8 cellular contexts compared by ENCODE assay signal in the genomic region with DNA sequence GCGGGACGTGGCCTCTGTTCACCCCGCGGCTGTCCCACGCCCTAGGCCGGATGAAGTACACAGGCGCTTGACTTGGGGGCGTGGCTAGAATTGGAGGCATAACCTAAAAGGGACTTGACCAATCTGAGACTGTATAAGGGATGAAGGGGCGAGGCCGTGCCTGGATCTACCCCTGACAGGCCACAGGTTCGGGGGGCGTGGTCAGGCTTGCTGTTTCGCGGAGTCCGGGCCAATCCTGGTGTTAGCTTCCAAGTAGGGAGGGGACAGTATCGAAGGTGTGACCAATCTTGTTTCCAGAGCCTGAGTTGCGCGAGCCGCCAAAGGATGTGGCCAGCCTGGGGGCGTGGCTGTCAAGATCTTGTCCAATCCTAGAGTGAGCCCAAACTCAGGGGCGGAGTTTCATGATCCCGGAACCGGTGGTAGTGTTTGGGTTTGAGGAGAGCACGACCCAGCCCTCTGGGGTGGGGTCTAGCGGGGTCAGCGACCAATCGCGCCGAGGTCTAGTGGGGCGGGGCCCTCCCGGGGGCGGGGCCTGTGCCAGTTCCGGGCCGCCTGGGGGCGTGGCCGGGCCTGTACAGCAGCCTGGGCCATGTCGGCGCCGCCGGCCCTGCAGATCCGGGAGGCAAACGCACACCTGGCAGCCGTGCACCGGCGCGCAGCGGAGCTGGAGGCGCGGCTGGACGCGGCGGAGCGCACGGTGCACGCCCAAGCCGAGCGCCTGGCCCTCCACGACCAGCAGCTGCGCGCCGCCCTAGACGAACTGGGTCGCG. TPM values are rescaled to one million over a fixed set of nuclear protein-coding genes. Genes with fewer than 3 reads are reported as not detected.
DNase-seq lines count a peak whose midpoint lies in the region; ATAC-seq and TF ChIP-seq lines count a peak whose summit lies in the region.

VMAC (plus strand) TSS at position 571 of the 770 bp plus-strand sequence; CDS start at position 590, 19 bp downstream.

- TF ChIP-seq CTCF in PC-9 (conservative IDR thresholded peaks at IDR 0.05): no peak

- POLR2A ChIA-PET in PC-9 (lab: Charles Lee; ENCODE audit: unreplicated experiment): interaction anchor here (0.6 to 1.0 kb wide), 2 partner anchors 75 to 76 kb away, joined by 3 to 18 read pairs; no protein-coding TSS in a partner anchor

- H3K9ac ChIP-seq in mucosa of stomach (ENCODE audit: low read length): peak within 1 kb of the TSS; percentile 95

- peak within 1 kb of the TSS; percentile 89 for H3K27ac ChIP-seq in PC-9

- no TSS peak for BruUV-seq in PC-9 (replicated peaks; lab: Mats Ljungman, UMichigan)

- H3K4me3 ChIP-seq in PC-9: peak within 1 kb of the TSS; percentile 97
- H3K4me3 ChIP-seq in mucosa of stomach (ENCODE audit: low read length): peak within 1 kb of the TSS; percentile 63

- peaks cover 15% of the 10 kb centered on the region; the same call in 1 of the 2 replicates for H4K20me1 ChIP-seq in PC-9 (ENCODE audit: insufficient read depth)

- in situ Hi-C loops in KBM-7 (cut with MboI; ENCODE audit: low pct_unique_long_range_greater_than_20kb, low sequenced_read_pairs): no loop called here

- ATAC-seq in GM21723 (IDR thresholded peaks at IDR 0.05; ENCODE audit: unreplicated experiment): peak; percentile 81
- ATAC-seq in esophagus mucosa: peak; percentile 88

- H3K27me3 ChIP-seq in PC-9 (ENCODE audit: insufficient read depth, low read depth): no peaks in the 10 kb centered on the region
- H3K27me3 ChIP-seq in mucosa of stomach (ENCODE audit: control insufficient read depth, insufficient read depth, low read length): no peaks in the 10 kb centered on the region

- H3K4me1 ChIP-seq in PC-9 (replicated peaks; ENCODE audit: insufficient read depth): peaks cover 7% of the 10 kb centered on the region; the same call in 1 of the 2 replicates
- H3K4me1 ChIP-seq in mucosa of stomach (ENCODE audit: control insufficient read depth, insufficient read depth, low read length): peaks cover 20% of the 10 kb centered on the region

- H3K79me2 ChIP-seq in PC-9 (ENCODE audit: low read depth): peaks cover 39% of the 10 kb centered on the region

- H3K36me3 ChIP-seq in PC-9 (ENCODE audit: low read depth): no peaks in the 10 kb centered on the region
- H3K36me3 ChIP-seq in mucosa of stomach (ENCODE audit: control insufficient read depth, insufficient read depth, low read length): no peaks in the 10 kb centered on the region

- DNase-seq in DMS53 treated with DMSO at 0.1 percent for 48 hours (lab: John Stamatoyannopoulos, UW; ENCODE audit: unreplicated experiment) (peak; percentile 96), KBM-7 (peak; percentile 100), PC-9 (peak; percentile 98 to 99)
- peak; percentile 99 to 100 for DNase-seq in activated T-cell treated with anti-CD3 and anti-CD28 coated beads, Interleukin-2, amount 50 U/mL, for 48 hours
- DNase-seq in stimulated activated CD8-positive, alpha-beta memory T cell treated with anti-CD3 and anti-CD28 coated beads, Interleukin-4, amount 100 ng/mL, for 48 hours: peak; percentile 99

- intact Hi-C loops in PC-9 (cut with micrococcal nuclease; ENCODE audit: unreplicated experiment): loop anchor here (1.0 to 2.0 kb wide), 2 partner anchors 10 to 54 kb away; partner anchors contain the start of genes CAPS and FUT3

- peak within 1 kb of the TSS; percentile 91 for H2AFZ ChIP-seq in PC-9

- CTCF ChIA-PET in PC-9 (lab: Charles Lee): interaction anchor here (0.9 to 1.9 kb wide), 3 partner anchors 64 to 215 kb away, joined by 4 to 13 read pairs (median 10); no protein-coding TSS in a partner anchor

- H3K9me2 ChIP-seq in PC-9 (ENCODE audit: insufficient read depth): no peaks in the 10 kb centered on the region

- H3F3A ChIP-seq in PC-9 (ENCODE audit: insufficient read depth, low read depth): no peaks in the 10 kb centered on the region

- H3K9me3 ChIP-seq in PC-9 (ENCODE audit: insufficient read depth, low read depth): no peaks in the 10 kb centered on the region
- H3K9me3 ChIP-seq in mucosa of stomach (ENCODE audit: control insufficient read depth, low read length): no peaks in the 10 kb centered on the region

- H3K4me2 ChIP-seq in PC-9: peak within 1 kb of the TSS; percentile 79

RNA-seq across cellular contexts. Expression of gene VMAC, which starts in this region (rescaled TPM):
- total RNA-seq in PC-9 (2021) (6.2 and 7.1 TPM in 2 replicates), esophagus mucosa (4.1 TPM)

Comparison
In these comparisons a context has a peak if more than half of its experiments do, and no peak if none do; other contexts are left out.
1. Peak in every context shown above with its lines: DNase-seq, ATAC-seq, H3K4me3 ChIP-seq and H3K27ac ChIP-seq.